ENCODE assay signal across 1 cellular context in genomic region chr17:82228842-82229685, GRCh38.
TF ChIP-seq lines count a peak whose summit lies in the region.

TSS of gene SLC16A3 (plus strand) at chr17:82229042. CDS start at chr17:82236009, 6,967 bp downstream.

TF ChIP-seq in HepG2, 621 proteins besides CTCF, POLR2A, EP300 and RAD21 (continued from another document and continues in another):
- TF ChIP-seq HMGA1 (CRISPR knock-in tag; conservative IDR thresholded peaks at IDR 0.05): no peak
- peak; percentile 67; the same call in 1 of the 2 replicates for TF ChIP-seq KLF12 (CRISPR knock-in tag; IDR thresholded peaks at IDR 0.05; ENCODE audit: borderline replicate concordance)
- TF ChIP-seq DNMT3B (CRISPR knock-in tag; conservative IDR thresholded peaks at IDR 0.05): no peak
- TF ChIP-seq PRDM4 (CRISPR knock-in tag; IDR thresholded peaks at IDR 0.05; ENCODE audit: borderline replicate concordance): no peak
- no peak for TF ChIP-seq SPEN (CRISPR knock-in tag; IDR thresholded peaks at IDR 0.05; ENCODE audit: low read depth)
- 0 out of 2 replicates have a peak, but pooled peaks have one; percentile 11 for TF ChIP-seq ATAD3A (CRISPR knock-in tag; IDR thresholded peaks at IDR 0.05)
- TF ChIP-seq ZNF251 (CRISPR knock-in tag; IDR thresholded peaks at IDR 0.05): no peak
- TF ChIP-seq MLXIP (CRISPR knock-in tag; IDR thresholded peaks at IDR 0.05; ENCODE audit: borderline replicate concordance): no peak; the same call in 1 of the 2 replicates
- no peak for TF ChIP-seq NR1H2 (CRISPR knock-in tag; IDR thresholded peaks at IDR 0.05; ENCODE audit: borderline replicate concordance, low read depth)
- no peak for TF ChIP-seq ZNF652 (CRISPR knock-in tag; IDR thresholded peaks at IDR 0.05; ENCODE audit: borderline replicate concordance, low read depth)
- TF ChIP-seq FIP1L1 (IDR thresholded peaks at IDR 0.05; ENCODE audit: borderline replicate concordance, insufficient read depth, low read depth, low read length): no peak
- no peak for TF ChIP-seq JDP2 (CRISPR knock-in tag; IDR thresholded peaks at IDR 0.05; ENCODE audit: borderline replicate concordance)
- no peak for TF ChIP-seq TBX3 (IDR thresholded peaks at IDR 0.05; ENCODE audit: borderline replicate concordance)
- TF ChIP-seq SATB2 (CRISPR knock-in tag; IDR thresholded peaks at IDR 0.05): 0 out of 2 replicates have a peak, but pooled peaks have one; percentile 20
- no peak for TF ChIP-seq PCBP1 (IDR thresholded peaks at IDR 0.05; ENCODE audit: borderline replicate concordance, low read depth, low read length)
- no peak; the same call in 1 of the 2 replicates for TF ChIP-seq ZNF343 (CRISPR knock-in tag; IDR thresholded peaks at IDR 0.05)
- peak; percentile 69 for TF ChIP-seq ZFY (CRISPR knock-in tag; IDR thresholded peaks at IDR 0.05)
- TF ChIP-seq PRPF4 (IDR thresholded peaks at IDR 0.05; ENCODE audit: low read depth, low read length, poor library complexity, severe bottlenecking): no peak
- no peak for TF ChIP-seq JARID2 (CRISPR knock-in tag; IDR thresholded peaks at IDR 0.05; ENCODE audit: insufficient replicate concordance)
- 0 out of 2 replicates have a peak, but pooled peaks have one; percentile 84 for TF ChIP-seq TIGD3 (CRISPR knock-in tag; IDR thresholded peaks at IDR 0.05; ENCODE audit: borderline replicate concordance)
- TF ChIP-seq CEBPB (IDR thresholded peaks at IDR 0.05; ENCODE audit: borderline replicate concordance, low read depth, low read length): no peak
- TF ChIP-seq PHF20 (CRISPR knock-in tag; IDR thresholded peaks at IDR 0.05): no peak
- TF ChIP-seq E2F1 (CRISPR knock-in tag; IDR thresholded peaks at IDR 0.05): no peak
- peak; percentile 82; the same call in 1 of the 2 replicates for TF ChIP-seq DR1 (CRISPR knock-in tag; IDR thresholded peaks at IDR 0.05)
- TF ChIP-seq ZNF841 (CRISPR knock-in tag; IDR thresholded peaks at IDR 0.05; ENCODE audit: borderline replicate concordance): no peak
- no peak for TF ChIP-seq ZSCAN12 (CRISPR knock-in tag; IDR thresholded peaks at IDR 0.05)
- TF ChIP-seq AGO1 (IDR thresholded peaks at IDR 0.05; ENCODE audit: low read depth, low read length, poor library complexity, severe bottlenecking): peak; percentile 26
- TF ChIP-seq FOXA1 (IDR thresholded peaks at IDR 0.05): no peak
- no peak; the same call in 1 of the 2 replicates for TF ChIP-seq FOXA1 (CRISPR knock-in tag; IDR thresholded peaks at IDR 0.05)
- no peak for TF ChIP-seq ZNF382 (CRISPR knock-in tag; IDR thresholded peaks at IDR 0.05; ENCODE audit: borderline replicate concordance)
- TF ChIP-seq ATF5 (CRISPR knock-in tag; IDR thresholded peaks at IDR 0.05; ENCODE audit: low read depth): 0 out of 2 replicates have a peak, but pooled peaks have one; percentile 34
- peak; percentile 28; the same call in 1 of the 2 replicates for TF ChIP-seq TFDP1 (CRISPR knock-in tag; IDR thresholded peaks at IDR 0.05; ENCODE audit: borderline replicate concordance)
- TF ChIP-seq TBL1XR1 (IDR thresholded peaks at IDR 0.05; ENCODE audit: borderline replicate concordance, low read length, partially characterized antibody): peak; percentile 32
- no peak for TF ChIP-seq CBX1 (IDR thresholded peaks at IDR 0.05; ENCODE audit: low read depth)
- TF ChIP-seq ZSCAN30 (CRISPR knock-in tag; IDR thresholded peaks at IDR 0.05): no peak
- TF ChIP-seq EEA1 (CRISPR knock-in tag; IDR thresholded peaks at IDR 0.05; ENCODE audit: borderline replicate concordance): peak; percentile 34; the same call in 1 of the 2 replicates
- 0 out of 2 replicates have a peak, but pooled peaks have one; percentile 62 for TF ChIP-seq ARHGAP35 (CRISPR knock-in tag; IDR thresholded peaks at IDR 0.05; ENCODE audit: borderline replicate concordance)
- 0 out of 2 replicates have a peak, but pooled peaks have one; percentile 32 for TF ChIP-seq AHR (CRISPR knock-in tag; IDR thresholded peaks at IDR 0.05)
- no peak; the same call in 1 of the 2 replicates for TF ChIP-seq PITX1 (CRISPR knock-in tag; IDR thresholded peaks at IDR 0.05)
- TF ChIP-seq ZNF644 (CRISPR knock-in tag; IDR thresholded peaks at IDR 0.05; ENCODE audit: low read depth): no peak
- peak; percentile 44; the same call in 1 of the 2 replicates for TF ChIP-seq ZFP82 (CRISPR knock-in tag; IDR thresholded peaks at IDR 0.05; ENCODE audit: borderline replicate concordance)
- TF ChIP-seq ZSCAN29 (CRISPR knock-in tag; conservative IDR thresholded peaks at IDR 0.05): no peak
- peak; percentile 51; the same call in 1 of the 2 replicates for TF ChIP-seq ZNF451 (CRISPR knock-in tag; IDR thresholded peaks at IDR 0.05)
- TF ChIP-seq MYC (CRISPR knock-in tag; IDR thresholded peaks at IDR 0.05; ENCODE audit: borderline replicate concordance): peak; percentile 38; the same call in 1 of the 2 replicates
- TF ChIP-seq ZNF121 (CRISPR knock-in tag; IDR thresholded peaks at IDR 0.05): no peak
- no peak for TF ChIP-seq ZHX2 (IDR thresholded peaks at IDR 0.05; ENCODE audit: low read depth)
- peak; percentile 52; the same call in 1 of the 2 replicates for TF ChIP-seq ZHX2 (CRISPR knock-in tag; IDR thresholded peaks at IDR 0.05; ENCODE audit: borderline replicate concordance)
- TF ChIP-seq SSRP1 (CRISPR knock-in tag; IDR thresholded peaks at IDR 0.05): no peak
